In the genomic region with DNA sequence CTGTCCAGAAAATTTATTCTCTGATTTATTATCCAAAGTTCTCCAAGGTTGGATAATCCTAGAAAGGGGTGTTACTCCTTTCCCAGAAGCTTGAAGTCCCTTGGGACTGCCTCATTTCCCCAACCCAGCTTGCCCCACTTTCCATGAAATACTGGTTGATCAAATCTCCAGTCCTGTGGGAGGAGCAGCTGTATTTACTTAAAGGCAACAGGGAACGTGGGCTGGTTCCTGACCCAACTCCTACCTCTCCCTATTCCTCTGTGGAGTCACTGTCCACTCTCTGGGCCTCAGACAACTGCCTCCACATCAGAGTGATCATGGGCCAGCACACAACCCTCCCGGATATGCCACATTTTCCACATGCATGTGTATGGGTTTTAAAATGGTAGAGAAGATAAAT, we compare ENCODE assay signal across 20 cellular contexts.
"Had no signal": no experiment of that assay in that cellular context is flagged by ENCODE, and none has a peak within 500 bp of the region (broad histone marks: within the 10 kb centered on the region; RNA-seq: fewer than 3 reads in every experiment).

No MANE protein-coding gene starts in this region.

- H3K27ac Mint-ChIP-seq: activated naive CD8-positive, alpha-beta T cell treated with anti-CD3 and anti-CD28 coated beads, Interleukin-2, amount 50 U/mL, for 24 hours; activated T-helper 17 cell treated with anti-CD3 and anti-CD28 coated beads, Interleukin-2, amount 50 U/mL, for 72 hours; dendritic cell treated with granulocyte-macrophage colony-stimulating factor and Interleukin-4, amounts not matched to agents 40 ng/mL and 50 ng/mL, for 4 days; stimulated activated memory B cell treated with anti-CD40 and anti-IgM and Interleukin-4, amounts not matched to agents 10 μg/mL and 1 μg/mL and 100 μg/mL, for 72 hours had no signal

- H3K4me3 Mint-ChIP-seq: activated naive CD8-positive, alpha-beta T cell treated with anti-CD3 and anti-CD28 coated beads, Interleukin-2, amount 50 U/mL, for 24 hours; activated T-helper 17 cell treated with anti-CD3 and anti-CD28 coated beads, Interleukin-2, amount 50 U/mL, for 72 hours; dendritic cell treated with granulocyte-macrophage colony-stimulating factor and Interleukin-4, amounts not matched to agents 40 ng/mL and 50 ng/mL, for 4 days; effector memory CD8-positive, alpha-beta T cell; neural crest cell; stimulated activated memory B cell treated with anti-CD40 and anti-IgM and Interleukin-4, amounts not matched to agents 10 μg/mL and 1 μg/mL and 100 μg/mL, for 72 hours had no signal

- H3K27me3 Mint-ChIP-seq: dendritic cell treated with granulocyte-macrophage colony-stimulating factor and Interleukin-4, amounts not matched to agents 40 ng/mL and 50 ng/mL, for 4 days; effector memory CD8-positive, alpha-beta T cell had no signal

- H3K27ac ChIP-seq: heart left ventricle, parathyroid adenoma, thyroid gland had no signal

- H3K4me3 ChIP-seq: breast epithelium, heart left ventricle, thyroid gland had no signal

- H3K27me3 ChIP-seq: breast epithelium, heart left ventricle, thyroid gland had no signal

- H3K9me3 ChIP-seq: breast epithelium, heart left ventricle, thyroid gland had no signal

- H3K4me1 Mint-ChIP-seq: activated naive CD8-positive, alpha-beta T cell treated with anti-CD3 and anti-CD28 coated beads, Interleukin-2, amount 50 U/mL, for 24 hours; activated T-helper 17 cell treated with anti-CD3 and anti-CD28 coated beads, Interleukin-2, amount 50 U/mL, for 72 hours; neural crest cell; stimulated activated memory B cell treated with anti-CD40 and anti-IgM and Interleukin-4, amounts not matched to agents 10 μg/mL and 1 μg/mL and 100 μg/mL, for 72 hours had no signal

- H3K9me3 Mint-ChIP-seq: activated naive CD8-positive, alpha-beta T cell treated with anti-CD3 and anti-CD28 coated beads, Interleukin-2, amount 50 U/mL, for 24 hours; activated T-helper 17 cell treated with anti-CD3 and anti-CD28 coated beads, Interleukin-2, amount 50 U/mL, for 72 hours; dendritic cell treated with granulocyte-macrophage colony-stimulating factor and Interleukin-4, amounts not matched to agents 40 ng/mL and 50 ng/mL, for 4 days; effector memory CD8-positive, alpha-beta T cell; neural crest cell; stimulated activated memory B cell treated with anti-CD40 and anti-IgM and Interleukin-4, amounts not matched to agents 10 μg/mL and 1 μg/mL and 100 μg/mL, for 72 hours had no signal

- DNase-seq: activated CD4-positive, CD25-positive, alpha-beta regulatory T cell treated with anti-CD3 and anti-CD28 coated beads, Interleukin-2, amount 50 U/mL, for 72 hours; activated naive CD4-positive, alpha-beta T cell treated with Interleukin-2 at 50 U/mL for 16 hours; activated naive CD8-positive, alpha-beta T cell treated with anti-CD3 and anti-CD28 coated beads, Interleukin-2, amount 50 U/mL, for 24 hours; activated T-cell treated with anti-CD3 and anti-CD28 coated beads for 4 hours; aorta; effector memory CD8-positive, alpha-beta T cell; heart left ventricle; left colon; midbrain; stimulated activated CD4-positive, alpha-beta T cell treated with anti-CD3 and anti-CD28 coated beads, Interleukin-2, amount 100 ng/mL, for 48 hours; thyroid gland had no signal

- H3K36me3 ChIP-seq: breast epithelium, thyroid gland had no signal

- FAIRE-seq: frontal cortex, islet of Langerhans, urothelium cell line had no signal

- H3K4me1 ChIP-seq: breast epithelium, parathyroid adenoma, thyroid gland had no signal

- H3K36me3 Mint-ChIP-seq: stimulated activated memory B cell treated with anti-CD40 and anti-IgM and Interleukin-4, amounts not matched to agents 10 μg/mL and 1 μg/mL and 100 μg/mL, for 72 hours had no signal
